In the genomic region with DNA sequence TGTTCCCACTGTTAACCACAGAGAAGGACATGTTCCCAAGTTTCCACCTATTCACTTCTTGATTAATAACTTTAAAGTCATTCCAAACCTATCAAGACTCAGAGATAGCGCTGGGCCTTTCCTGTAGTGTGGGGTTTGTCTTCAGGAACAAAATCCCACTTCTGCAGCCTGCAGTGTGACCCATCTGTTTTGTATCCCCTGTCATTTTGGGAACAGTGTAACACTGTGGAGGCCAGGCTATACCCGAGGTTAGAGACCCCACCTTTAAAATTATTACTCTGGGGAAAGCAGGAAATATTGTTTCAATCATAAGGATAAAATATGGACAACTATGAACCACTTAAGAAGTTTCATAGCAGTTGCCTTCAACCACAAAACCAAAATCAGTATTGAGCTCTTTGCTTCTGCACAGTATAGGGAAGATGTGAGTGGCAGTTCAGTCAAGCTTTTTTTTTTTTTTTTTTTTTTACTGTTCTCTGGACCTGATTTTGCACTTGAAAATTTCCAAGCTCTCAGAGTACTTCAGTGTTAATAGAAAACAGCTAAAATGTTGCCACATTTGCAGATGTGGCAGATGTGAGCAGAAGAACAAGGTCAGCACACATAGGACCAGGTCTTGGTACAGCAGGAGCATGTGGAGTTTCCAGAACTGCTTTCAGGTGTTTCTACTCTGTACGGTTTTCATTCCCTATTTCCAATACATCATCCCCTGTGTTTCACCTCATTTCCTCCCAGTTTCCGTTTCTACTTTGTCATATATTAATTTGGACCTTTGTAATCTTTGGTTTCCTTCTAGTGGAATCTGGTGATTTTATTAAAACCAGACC, we compare ENCODE assay signal across 13 cellular contexts.
DNase-seq lines count a peak whose midpoint lies in the region; ATAC-seq and TF ChIP-seq lines count a peak whose summit lies in the region.
"Had no signal": no experiment of that assay in that cellular context is flagged by ENCODE, and none has a peak within 500 bp of the region (broad histone marks: within the 10 kb centered on the region; RNA-seq: fewer than 3 reads in every experiment).

No MANE protein-coding gene starts in this region.

- CTCF ChIA-PET in A673 (lab: Charles Lee) = interaction anchor here (0.6 kb wide), 1 partner anchor 161 kb away, joined by 3 read pairs; no protein-coding TSS in a partner anchor
- CTCF ChIA-PET in CD8-positive, alpha-beta T cell (lab: Charles Lee) = interaction anchor here (1.0 to 1.5 kb wide), 2 partner anchors 21 to 122 kb away, joined by 3 to 5 read pairs; a partner anchor contains a TSS

- H3K4me1 ChIP-seq in A673 (ENCODE audit: insufficient read depth, low read length, poor library complexity, severe bottlenecking) (peaks cover 55% of the 10 kb centered on the region), upper lobe of right lung (peaks cover 52% of the 10 kb centered on the region)
- peaks cover 89% of the 10 kb centered on the region for H3K4me1 ChIP-seq in CD8-positive, alpha-beta T cell (ENCODE audit: insufficient read depth, low read length)

- H3K9me3 ChIP-seq in A673 (ENCODE audit: low read depth, low read length, poor library complexity, severe bottlenecking) = no peaks in the 10 kb centered on the region
- H3K9me3 ChIP-seq in CD8-positive, alpha-beta T cell (ENCODE audit: low read length) = no peaks in the 10 kb centered on the region
- no peaks in the 10 kb centered on the region for H3K9me3 ChIP-seq in upper lobe of right lung
- H3K9me3 ChIP-seq: MG63, pancreas had no signal

- no peaks in the 10 kb centered on the region for H3K9me3 Mint-ChIP-seq in CD8-positive, alpha-beta T cell
- H3K9me3 Mint-ChIP-seq in activated T-helper 17 cell treated with anti-CD3 and anti-CD28 coated beads, Interleukin-2, amount 50 U/mL, for 72 hours = no peaks in the 10 kb centered on the region
- H3K9me3 Mint-ChIP-seq in naive B cell = peaks cover 0 to 3% (median 0%) of the 10 kb centered on the region in 7 donors

- peak overlapping the region; percentile 19 for H3K4me3 Mint-ChIP-seq in CD8-positive, alpha-beta T cell
- peak overlapping the region; percentile 71 for H3K4me3 Mint-ChIP-seq in activated T-helper 17 cell treated with anti-CD3 and anti-CD28 coated beads, Interleukin-2, amount 50 U/mL, for 72 hours
- H3K4me3 Mint-ChIP-seq in naive B cell = peak overlapping the region in 6 of 8 donors; percentile 0 to 57 (median 40)

- H3K36me3 Mint-ChIP-seq in CD8-positive, alpha-beta T cell = peaks cover 14% of the 10 kb centered on the region
- no peaks in the 10 kb centered on the region for H3K36me3 Mint-ChIP-seq in activated T-helper 17 cell treated with anti-CD3 and anti-CD28 coated beads, Interleukin-2, amount 50 U/mL, for 72 hours (ENCODE audit: low read depth)
- H3K36me3 Mint-ChIP-seq in naive B cell = peaks cover 0 to 8% of the 10 kb centered on the region in 2 donors

- no peak overlapping the region for H3K4me3 ChIP-seq in A673 (ENCODE audit: low read depth, low read length, poor library complexity, severe bottlenecking)
- no peak overlapping the region for H3K4me3 ChIP-seq in CD8-positive, alpha-beta T cell (ENCODE audit: low read depth, low read length)
- no peak overlapping the region for H3K4me3 ChIP-seq in upper lobe of right lung
- H3K4me3 ChIP-seq: MG63, pancreas had no signal

- BruUV-seq in A673 (replicated peaks; lab: Mats Ljungman, UMichigan) = no TSS peak

- H3K4me1 Mint-ChIP-seq in CD8-positive, alpha-beta T cell (ENCODE audit: low read depth) = peaks cover 79% of the 10 kb centered on the region
- H3K4me1 Mint-ChIP-seq in activated T-helper 17 cell treated with anti-CD3 and anti-CD28 coated beads, Interleukin-2, amount 50 U/mL, for 72 hours = peaks cover 46% of the 10 kb centered on the region
- peaks cover 56 to 74% (median 58%) of the 10 kb centered on the region in 3 donors for H3K4me1 Mint-ChIP-seq in naive B cell

- H3K27me3 ChIP-seq in A673 (replicated peaks; ENCODE audit: insufficient read depth, low read depth, low read length, poor library complexity) (no peaks in the 10 kb centered on the region), upper lobe of right lung (no peaks in the 10 kb centered on the region)
- H3K27me3 ChIP-seq in CD8-positive, alpha-beta T cell (ENCODE audit: insufficient read depth, low read length) = no peaks in the 10 kb centered on the region
- H3K27me3 ChIP-seq: MG63, pancreas had no signal

- intact Hi-C loops in A673 (cut with micrococcal nuclease; ENCODE audit: unreplicated experiment) = no loop called here
- intact Hi-C loops in CD8-positive, alpha-beta T cell (cut with DNase I, micrococcal nuclease) = loop anchor here in 1 of 2 experiments (2.0 kb wide), 2 partner anchors 15 to 37 kb away; no protein-coding TSS in a partner anchor
- intact Hi-C loops in upper lobe of right lung (cut with DNase I) = no loop called here

- POLR2A ChIA-PET in A673 (lab: Charles Lee; ENCODE audit: low non-redundant PET) = interaction anchor here (0.6 kb wide), 2 partner anchors 21 to 122 kb away, joined by 4 to 7 read pairs; no protein-coding TSS in a partner anchor
- POLR2A ChIA-PET in CD8-positive, alpha-beta T cell (lab: Charles Lee) = interaction anchor here (0.8 to 1.3 kb wide), 7 partner anchors 9 to 118 kb away, joined by 3 to 5 read pairs (median 3); no protein-coding TSS in a partner anchor

- peak; percentile 49 for ATAC-seq in CD8-positive, alpha-beta T cell
- ATAC-seq in activated T-helper 17 cell treated with anti-CD3 and anti-CD28 coated beads, Interleukin-2, amount 50 U/mL, for 72 hours (replicated peaks) = peak; percentile 69
- ATAC-seq in naive B cell (ENCODE audit: low read depth in 2 of 2) (no peak), HG02623 (IDR thresholded peaks at IDR 0.05; ENCODE audit: unreplicated experiment) (no peak), upper lobe of right lung (no peak), GM19324 (IDR thresholded peaks at IDR 0.05; ENCODE audit: low FRiP score, unreplicated experiment) (no peak)
- ATAC-seq: left lobe of liver had no signal

- peak overlapping the region; percentile 33 for H3K27ac ChIP-seq in A673 (ENCODE audit: low read depth, low read length, poor library complexity, severe bottlenecking)
- no peak overlapping the region for H3K27ac ChIP-seq in CD8-positive, alpha-beta T cell (ENCODE audit: low read depth, low read length)
- no peak overlapping the region for H3K27ac ChIP-seq in upper lobe of right lung
- H3K27ac ChIP-seq: pancreas had no signal

- peak overlapping the region; percentile 90 for H3K27ac Mint-ChIP-seq in CD8-positive, alpha-beta T cell
- peak overlapping the region; percentile 81 for H3K27ac Mint-ChIP-seq in activated T-helper 17 cell treated with anti-CD3 and anti-CD28 coated beads, Interleukin-2, amount 50 U/mL, for 72 hours
- peak overlapping the region in 5 of 6 donors; percentile 47 to 91 (median 73) for H3K27ac Mint-ChIP-seq in naive B cell

- DNase-seq in A673 (ENCODE audit: low spot score) (no peak), naive B cell (no peak), DMS 273 (lab: John Stamatoyannopoulos, UW; ENCODE audit: unreplicated experiment) (no peak), upper lobe of right lung (no peak)
- no peak for DNase-seq in CD8-positive, alpha-beta T cell
- DNase-seq: head of caudate nucleus, MG63, NCI-H2171, pancreas had no signal

- H3K36me3 ChIP-seq in A673 (ENCODE audit: insufficient read depth, low read length, poor library complexity, severe bottlenecking) (no peaks in the 10 kb centered on the region), upper lobe of right lung (no peaks in the 10 kb centered on the region)
- H3K36me3 ChIP-seq in CD8-positive, alpha-beta T cell (ENCODE audit: insufficient read depth, low read length) = no peaks in the 10 kb centered on the region
- H3K36me3 ChIP-seq: MG63, pancreas had no signal

- no peaks in the 10 kb centered on the region for H3K27me3 Mint-ChIP-seq in CD8-positive, alpha-beta T cell (ENCODE audit: low read depth)
- H3K27me3 Mint-ChIP-seq in activated T-helper 17 cell treated with anti-CD3 and anti-CD28 coated beads, Interleukin-2, amount 50 U/mL, for 72 hours = no peaks in the 10 kb centered on the region
- H3K27me3 Mint-ChIP-seq in naive B cell = no peaks in the 10 kb centered on the region

- TF ChIP-seq CTCF in A673 (conservative IDR thresholded peaks at IDR 0.05; ENCODE audit: low read depth, low read length) = no peak
- TF ChIP-seq CTCF in CD8-positive, alpha-beta T cell (IDR thresholded peaks at IDR 0.05) = no peak
- no peak for TF ChIP-seq CTCF in upper lobe of right lung (IDR thresholded peaks at IDR 0.05)

Comparison
In these comparisons a context has a peak if more than half of its experiments do, and no peak if none do; other contexts are left out.
1. ATAC-seq: peak in CD8-positive, alpha-beta T cell (single experiment) and activated T-helper 17 cell treated with anti-CD3 and anti-CD28 coated beads, Interleukin-2, amount 50 U/mL, for 72 hours (single experiment); none in naive B cell (0 of 2), HG02623 (single experiment), upper lobe of right lung (single experiment) and GM19324 (single experiment).
2. H3K4me3 Mint-ChIP-seq: peak in every context shown above with its lines; median percentile 71 in activated T-helper 17 cell treated with anti-CD3 and anti-CD28 coated beads, Interleukin-2, amount 50 U/mL, for 72 hours; 40 in naive B cell; 19 in CD8-positive, alpha-beta T cell.
3. Peak in every context shown above with its lines, with median percentiles within 50 percentile points of each other: H3K27ac Mint-ChIP-seq.